8 cellular contexts compared by ENCODE assay signal in the genomic region with DNA sequence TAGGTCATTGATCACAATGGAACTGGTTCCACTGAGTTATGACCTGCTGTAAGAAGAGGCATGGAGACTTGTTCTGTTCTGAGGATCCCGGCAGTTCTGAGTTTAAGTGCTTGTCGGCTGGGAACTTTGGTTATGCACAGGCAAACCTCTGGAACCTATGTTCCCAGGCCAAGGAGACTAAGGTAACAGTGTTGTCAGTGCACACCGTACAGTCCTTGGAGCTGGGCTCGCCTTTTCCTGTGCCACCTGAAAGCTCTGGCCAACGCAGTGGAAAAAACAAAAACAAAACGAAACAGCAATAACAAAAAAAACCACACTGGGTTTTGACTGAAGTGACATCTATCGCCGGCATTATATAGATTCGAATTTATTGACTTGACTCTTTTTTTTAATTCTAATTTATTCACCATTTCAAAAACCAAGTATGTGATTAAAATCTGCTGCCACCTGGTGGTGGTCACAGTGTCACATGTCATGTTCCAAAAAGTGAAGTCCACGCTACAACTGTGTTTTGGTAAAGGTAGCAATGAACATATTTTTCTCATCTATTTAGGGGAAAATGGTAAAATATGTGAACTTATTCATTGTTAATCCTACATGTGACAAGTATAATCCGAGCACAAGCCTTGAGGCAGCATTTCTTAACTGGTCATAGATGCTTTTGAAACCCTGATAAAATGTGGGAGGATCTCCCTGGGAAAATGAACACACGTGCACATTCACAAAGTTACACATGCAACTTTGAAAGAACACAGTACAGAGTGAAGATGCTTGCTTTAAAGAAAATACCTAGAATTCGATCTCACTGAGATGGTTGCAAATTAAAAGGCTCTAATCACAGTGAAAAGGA.
A peak's percentile ranks its signal among the peaks of the same experiment; 100 is the strongest.
DNase-seq lines count a peak whose midpoint lies in the region; ATAC-seq and TF ChIP-seq lines count a peak whose summit lies in the region.

No MANE protein-coding gene starts in this region.

- H3F3A ChIP-seq in PC-9 (ENCODE audit: insufficient read depth, low read depth): no peaks in the 10 kb centered on the region

- no peak for ATAC-seq in activated T-helper 17 cell treated with anti-CD3 and anti-CD28 coated beads, Interleukin-2, amount 50 U/mL, for 72 hours (replicated peaks)
- ATAC-seq in GM21528 (IDR thresholded peaks at IDR 0.05; ENCODE audit: low FRiP score, unreplicated experiment): no peak

- no peak overlapping the region for H3K4me3 Mint-ChIP-seq in chondrocyte (ENCODE audit: unreplicated experiment)
- H3K4me3 Mint-ChIP-seq in activated T-helper 17 cell treated with anti-CD3 and anti-CD28 coated beads, Interleukin-2, amount 50 U/mL, for 72 hours: no peak overlapping the region

- H3K27me3 ChIP-seq in PC-9 (ENCODE audit: insufficient read depth, low read depth): peaks cover 4% of the 10 kb centered on the region; the same call in 1 of the 2 replicates

- peaks cover 7% of the 10 kb centered on the region for H3K27me3 Mint-ChIP-seq in chondrocyte (ENCODE audit: low read depth)
- peaks cover 13% of the 10 kb centered on the region for H3K27me3 Mint-ChIP-seq in activated T-helper 17 cell treated with anti-CD3 and anti-CD28 coated beads, Interleukin-2, amount 50 U/mL, for 72 hours

- H3K36me3 ChIP-seq in PC-9 (ENCODE audit: low read depth): no peaks in the 10 kb centered on the region

- H3K4me3 ChIP-seq in PC-9: no peak overlapping the region

- H3K27ac Mint-ChIP-seq in chondrocyte (ENCODE audit: unreplicated experiment): no peak overlapping the region
- H3K27ac Mint-ChIP-seq in activated T-helper 17 cell treated with anti-CD3 and anti-CD28 coated beads, Interleukin-2, amount 50 U/mL, for 72 hours: no peak overlapping the region

- TF ChIP-seq CTCF in GM10266 (IDR thresholded peaks at IDR 0.05; ENCODE audit: control insufficient read depth, insufficient read depth, low read depth, missing control alignments) (peak; percentile 64), PC-9 (conservative IDR thresholded peaks at IDR 0.05) (peak; percentile 74), chondrocyte (IDR thresholded peaks at IDR 0.05) (peak; percentile 87)

- no TSS peak for BruUV-seq in PC-9 (replicated peaks; lab: Mats Ljungman, UMichigan)

- no peaks in the 10 kb centered on the region for H4K20me1 ChIP-seq in PC-9 (ENCODE audit: insufficient read depth)

- peaks cover 11% of the 10 kb centered on the region for H3K9me3 Mint-ChIP-seq in chondrocyte (ENCODE audit: low read depth)
- no peaks in the 10 kb centered on the region for H3K9me3 Mint-ChIP-seq in activated T-helper 17 cell treated with anti-CD3 and anti-CD28 coated beads, Interleukin-2, amount 50 U/mL, for 72 hours

- H3K36me3 Mint-ChIP-seq in chondrocyte (ENCODE audit: low read depth): no peaks in the 10 kb centered on the region
- no peaks in the 10 kb centered on the region for H3K36me3 Mint-ChIP-seq in activated T-helper 17 cell treated with anti-CD3 and anti-CD28 coated beads, Interleukin-2, amount 50 U/mL, for 72 hours (ENCODE audit: low read depth)

- H3K9me3 ChIP-seq in PC-9 (ENCODE audit: insufficient read depth, low read depth): no peaks in the 10 kb centered on the region

- POLR2A ChIA-PET in PC-9 (lab: Charles Lee; ENCODE audit: unreplicated experiment): no interaction called here

- intact Hi-C loops in PC-9 (cut with micrococcal nuclease; ENCODE audit: unreplicated experiment): no loop called here

- no peaks in the 10 kb centered on the region for H3K9me2 ChIP-seq in PC-9 (ENCODE audit: insufficient read depth)

- H3K79me2 ChIP-seq in PC-9 (ENCODE audit: low read depth): no peaks in the 10 kb centered on the region

- H3K4me1 Mint-ChIP-seq in chondrocyte (ENCODE audit: low read depth): no peaks in the 10 kb centered on the region
- no peaks in the 10 kb centered on the region for H3K4me1 Mint-ChIP-seq in activated T-helper 17 cell treated with anti-CD3 and anti-CD28 coated beads, Interleukin-2, amount 50 U/mL, for 72 hours

- H3K27ac ChIP-seq in PC-9: no peak overlapping the region

- H3K4me1 ChIP-seq in PC-9 (replicated peaks; ENCODE audit: insufficient read depth): no peaks in the 10 kb centered on the region

- DNase-seq in AG08396 (ENCODE audit: low spot score) (peak; percentile 27), GM10266 (ENCODE audit: extremely low spot score) (peak; percentile 35), PC-9 (no peak), chondrocyte (ENCODE audit: low spot score) (no peak), myocyte (ENCODE audit: low read depth) (peak; percentile 23), GF-D8 (lab: John Stamatoyannopoulos, UW) (no peak)

- CTCF ChIA-PET in PC-9 (lab: Charles Lee): no interaction called here

- H3K4me2 ChIP-seq in PC-9: no peak overlapping the region

- no peak overlapping the region for H2AFZ ChIP-seq in PC-9

Comparison
In these comparisons a context has a peak if more than half of its experiments do, and no peak if none do; other contexts are left out.
1. DNase-seq: peak in AG08396 (single experiment), GM10266 (single experiment) and myocyte (single experiment); none in PC-9 (0 of 2), chondrocyte (single experiment) and GF-D8 (single experiment).
2. Peak in every context shown above with its lines, with median percentiles within 50 percentile points of each other: CTCF ChIP-seq.